ENCODE assay signal across 1 cellular context in genomic region chr11:765025-765801, GRCh38.
TF ChIP-seq lines count a peak whose summit lies in the region.

No MANE protein-coding gene starts in this region.

TF ChIP-seq in H1, 55 proteins besides CTCF, POLR2A, EP300 and RAD21:
- no peak for TF ChIP-seq CEBPB (IDR thresholded peaks at IDR 0.05; ENCODE audit: low read depth, low read length)
- no peak for TF ChIP-seq GTF2F1 (IDR thresholded peaks at IDR 0.05; ENCODE audit: borderline replicate concordance, low read depth, low read length)
- TF ChIP-seq TAF1 (IDR thresholded peaks at IDR 0.05; ENCODE audit: low read depth, low read length): no peak
- TF ChIP-seq SIN3A (conservative IDR thresholded peaks at IDR 0.05 in 1 of 2, IDR thresholded peaks at IDR 0.05 in 1 of 2; ENCODE audit: low read depth in 1 of 2, low read length in 2 of 2): 0 out of 4 replicates have a peak, but pooled peaks have one; percentile 23 to 43
- TF ChIP-seq TAF7 (optimal IDR thresholded peaks at IDR 0.05; ENCODE audit: borderline replicate concordance, low read depth, low read length): no peak
- no peak for TF ChIP-seq RNF2 (IDR thresholded peaks at IDR 0.05; ENCODE audit: borderline replicate concordance, low read depth, low read length, missing control alignments, poor library complexity, severe bottlenecking)
- no peak for TF ChIP-seq HDAC6 (IDR thresholded peaks at IDR 0.05; ENCODE audit: low read depth, low read length)
- TF ChIP-seq GABPA (IDR thresholded peaks at IDR 0.05; ENCODE audit: borderline replicate concordance, insufficient read depth, low read length): peak; percentile 37; the same call in 1 of the 2 replicates
- no peak for TF ChIP-seq NRF1 (IDR thresholded peaks at IDR 0.05; ENCODE audit: low read depth, low read length)
- TF ChIP-seq CBX8 (IDR thresholded peaks at IDR 0.05; ENCODE audit: borderline replicate concordance, low read depth, low read length): no peak
- TF ChIP-seq CHD2 (IDR thresholded peaks at IDR 0.05; ENCODE audit: low read length): no peak
- TF ChIP-seq ASH2L (IDR thresholded peaks at IDR 0.05; ENCODE audit: low read length): no peak
- TF ChIP-seq FOSL1 (IDR thresholded peaks at IDR 0.05; ENCODE audit: insufficient read depth, low read depth, low read length): no peak
- TF ChIP-seq YY1 (IDR thresholded peaks at IDR 0.05; ENCODE audit: low read depth, low read length): peak; percentile 28; the same call in 1 of the 2 replicates
- peak; percentile 86 for TF ChIP-seq POLR2AphosphoS5 (IDR thresholded peaks at IDR 0.05; ENCODE audit: low read depth, low read length)
- no peak for TF ChIP-seq TCF12 (IDR thresholded peaks at IDR 0.05; ENCODE audit: low read depth, low read length)
- TF ChIP-seq MAX (IDR thresholded peaks at IDR 0.05): 0 out of 2 replicates have a peak, but pooled peaks have one; percentile 17
- no peak for TF ChIP-seq RBBP5 (IDR thresholded peaks at IDR 0.05; ENCODE audit: borderline replicate concordance, low read depth, low read length)
- TF ChIP-seq RXRA (IDR thresholded peaks at IDR 0.05; ENCODE audit: insufficient read depth, low read depth, low read length): no peak
- TF ChIP-seq, protein P1, sequence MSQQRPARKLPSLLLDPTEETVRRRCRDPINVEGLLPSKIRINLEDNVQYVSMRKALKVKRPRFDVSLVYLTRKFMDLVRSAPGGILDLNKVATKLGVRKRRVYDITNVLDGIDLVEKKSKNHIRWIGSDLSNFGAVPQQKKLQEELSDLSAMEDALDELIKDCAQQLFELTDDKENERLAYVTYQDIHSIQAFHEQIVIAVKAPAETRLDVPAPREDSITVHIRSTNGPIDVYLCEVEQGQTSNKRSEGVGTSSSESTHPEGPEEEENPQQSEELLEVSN (IDR thresholded peaks at IDR 0.05): no peak
- TF ChIP-seq POU5F1 (IDR thresholded peaks at IDR 0.05; ENCODE audit: low read depth, low read length): no peak
- no peak for TF ChIP-seq TEAD4 (IDR thresholded peaks at IDR 0.05; ENCODE audit: low read depth, low read length)
- TF ChIP-seq KDM1A (IDR thresholded peaks at IDR 0.05; ENCODE audit: borderline replicate concordance, low read length): no peak
- TF ChIP-seq BRCA1 (IDR thresholded peaks at IDR 0.05; ENCODE audit: low read depth, low read length): no peak
- no peak for TF ChIP-seq ATF2 (IDR thresholded peaks at IDR 0.05; ENCODE audit: low read length)
- TF ChIP-seq EGR1 (IDR thresholded peaks at IDR 0.05; ENCODE audit: borderline replicate concordance, low read depth, low read length): no peak
- no peak for TF ChIP-seq KDM4A (IDR thresholded peaks at IDR 0.05; ENCODE audit: low read depth, low read length, severe bottlenecking)
